In the genomic region with DNA sequence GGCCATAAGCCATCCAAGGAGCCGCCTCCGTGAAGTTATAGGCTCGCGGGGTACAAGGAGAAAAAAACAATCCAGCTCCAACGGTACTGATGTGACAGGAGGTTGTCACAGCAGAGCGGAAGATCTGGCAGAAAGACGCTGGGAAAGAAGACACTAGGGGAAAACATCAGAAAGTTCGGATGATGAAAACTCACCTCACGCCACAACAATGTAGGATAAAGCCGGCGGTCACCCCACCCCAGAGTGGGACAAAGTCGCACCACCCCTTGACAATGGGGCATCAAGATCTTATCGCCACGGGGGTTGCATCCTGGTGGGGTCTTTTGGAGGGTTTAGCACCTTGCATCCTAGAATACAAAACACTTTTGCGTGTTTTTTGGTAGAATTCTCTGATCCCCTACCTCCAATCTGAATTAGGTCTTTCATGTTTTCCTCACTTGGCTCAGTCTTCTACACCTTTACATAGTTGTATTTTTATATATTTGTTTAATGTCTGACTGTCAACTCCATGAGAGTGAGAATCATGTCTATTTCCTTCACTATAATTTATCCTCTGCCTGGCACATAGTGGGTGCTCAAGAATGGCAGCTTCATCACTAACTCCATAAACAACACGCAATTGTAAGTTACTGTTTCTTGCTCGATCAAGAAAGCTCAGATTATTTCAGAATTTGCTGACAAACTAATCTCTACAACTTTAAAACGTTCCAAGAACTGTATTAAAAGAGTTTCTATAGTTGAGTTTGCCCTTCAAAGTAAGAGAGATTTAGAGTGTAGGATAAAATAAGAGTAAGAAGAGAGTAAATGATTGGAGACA, we compare ENCODE assay signal across 7 cellular contexts. TPM values are rescaled to one million over a fixed set of nuclear protein-coding genes. Genes with fewer than 3 reads are reported as not detected.
A peak's percentile ranks its signal among the peaks of the same experiment; 100 is the strongest.
DNase-seq lines count a peak whose midpoint lies in the region; ATAC-seq and FAIRE-seq lines count a peak whose summit lies in the region.

No MANE protein-coding gene starts in this region.

- no peaks in the 10 kb centered on the region for H3K9me3 ChIP-seq in subcutaneous abdominal adipose tissue (ENCODE audit: control insufficient read depth in 5 of 5, low read length in 5 of 5)

- H3K4me3 Mint-ChIP-seq in activated T-helper 1 cell treated with anti-CD3 and anti-CD28 coated beads, Interleukin-12 subunit alpha, Interleukin-12 subunit beta, Interleukin-2, Interleukin-4 antibody, amounts not matched to agents 30 ng/mL and 10 ng/mL and 1 ng/mL, durations not matched to agents 14 hours and 24 hours and 36 hours, result peak overlapping the region; percentile 88

- H3K4me1 ChIP-seq in subcutaneous abdominal adipose tissue (ENCODE audit: control insufficient read depth in 5 of 5, insufficient read depth in 5 of 5, low read length in 5 of 5), result peaks cover 2 to 19% (median 13%) of the 10 kb centered on the region in 5 donors

- peaks cover 17% of the 10 kb centered on the region for H3K4me1 Mint-ChIP-seq in activated T-helper 1 cell treated with anti-CD3 and anti-CD28 coated beads, Interleukin-12 subunit alpha, Interleukin-12 subunit beta, Interleukin-2, Interleukin-4 antibody, amounts not matched to agents 30 ng/mL and 10 ng/mL and 1 ng/mL, durations not matched to agents 14 hours and 24 hours and 36 hours (ENCODE audit: low read depth)

- H3K9me3 Mint-ChIP-seq in activated T-helper 1 cell treated with anti-CD3 and anti-CD28 coated beads, Interleukin-12 subunit alpha, Interleukin-12 subunit beta, Interleukin-2, Interleukin-4 antibody, amounts not matched to agents 30 ng/mL and 10 ng/mL and 1 ng/mL, durations not matched to agents 14 hours and 24 hours and 36 hours, result no peaks in the 10 kb centered on the region

- intact Hi-C loops in activated T-helper 1 cell treated with anti-CD3 and anti-CD28 coated beads, Interleukin-12 subunit alpha, Interleukin-12 subunit beta, Interleukin-2, Interleukin-4 antibody, amounts not matched to agents 30 ng/mL and 10 ng/mL and 1 ng/mL, durations not matched to agents 14 hours and 24 hours and 36 hours (cut with micrococcal nuclease), result loop anchor here (1.0 to 2.0 kb wide), 2 partner anchors 93 to 192 kb away; no protein-coding TSS in a partner anchor

- no peaks in the 10 kb centered on the region for H3K36me3 Mint-ChIP-seq in activated T-helper 1 cell treated with anti-CD3 and anti-CD28 coated beads, Interleukin-12 subunit alpha, Interleukin-12 subunit beta, Interleukin-2, Interleukin-4 antibody, amounts not matched to agents 30 ng/mL and 10 ng/mL and 1 ng/mL, durations not matched to agents 14 hours and 24 hours and 36 hours (ENCODE audit: low read depth)

- H3K9ac ChIP-seq in subcutaneous abdominal adipose tissue (ENCODE audit: low read length in 5 of 5), result peak overlapping the region in 4 of 5 donors; percentile 25 to 68 (median 33)

- peak overlapping the region; percentile 77 to 93 (median 82) for H3K4me3 ChIP-seq in subcutaneous abdominal adipose tissue (ENCODE audit: low read depth in 1 of 5, low read length in 5 of 5)

- H3K27me3 ChIP-seq in subcutaneous abdominal adipose tissue (ENCODE audit: control insufficient read depth in 5 of 5, insufficient read depth in 4 of 5, low read length in 5 of 5), result peaks cover 0 to 5% (median 3%) of the 10 kb centered on the region in 5 donors

- no peak for FAIRE-seq in HTR-8/SVneo (lab: Jason Lieb, UNC)

- H3K36me3 ChIP-seq in subcutaneous abdominal adipose tissue (ENCODE audit: control insufficient read depth in 5 of 5, insufficient read depth in 5 of 5, low read length in 5 of 5), result no peaks in the 10 kb centered on the region

- H3K27me3 Mint-ChIP-seq in activated T-helper 1 cell treated with anti-CD3 and anti-CD28 coated beads, Interleukin-12 subunit alpha, Interleukin-12 subunit beta, Interleukin-2, Interleukin-4 antibody, amounts not matched to agents 30 ng/mL and 10 ng/mL and 1 ng/mL, durations not matched to agents 14 hours and 24 hours and 36 hours (ENCODE audit: insufficient read depth), result peaks cover 43% of the 10 kb centered on the region

- DNase-seq in HTR-8/SVneo (ENCODE audit: insufficient read length, low spot score) (peak; percentile 5), inferior parietal cortex (ENCODE audit: extremely low spot score) (peak; percentile 5), SIG-M5 treated with dmso at 0.1 percent for 504 hours (lab: John Stamatoyannopoulos, UW; ENCODE audit: unreplicated experiment) (no peak), GOT3 (lab: John Stamatoyannopoulos, UW) (no peak)
- no peak for DNase-seq in activated T-helper 1 cell treated with anti-CD3 and anti-CD28 coated beads, Interleukin-12 subunit alpha, Interleukin-12 subunit beta, Interleukin-2, Interleukin-4 antibody, amounts not matched to agents 30 ng/mL and 10 ng/mL and 1 ng/mL, durations not matched to agents 14 hours and 24 hours and 36 hours (ENCODE audit: low spot score)

- no peak overlapping the region for H3K27ac ChIP-seq in subcutaneous abdominal adipose tissue (ENCODE audit: low read depth, low read length)

- H3K27ac Mint-ChIP-seq in activated T-helper 1 cell treated with anti-CD3 and anti-CD28 coated beads, Interleukin-12 subunit alpha, Interleukin-12 subunit beta, Interleukin-2, Interleukin-4 antibody, amounts not matched to agents 30 ng/mL and 10 ng/mL and 1 ng/mL, durations not matched to agents 14 hours and 24 hours and 36 hours, result peak overlapping the region; percentile 53

- no peak for ATAC-seq in activated CD4-positive, CD25-positive, alpha-beta regulatory T cell treated with anti-CD3 and anti-CD28 coated beads, Interleukin-2, amount 50 U/mL, for 24 hours

RNA-seq across cellular contexts. Expression of a gene that starts 0.6 kb away (rescaled TPM):
- 0.10 and 0.15 TPM in 2 replicates for total RNA-seq in activated T-helper 1 cell treated with anti-CD3 and anti-CD28 coated beads, Interleukin-12 subunit alpha, Interleukin-12 subunit beta, Interleukin-2, Interleukin-4 antibody, amounts not matched to agents 30 ng/mL and 10 ng/mL and 1 ng/mL, durations not matched to agents 14 hours and 24 hours and 36 hours

Comparison
In these comparisons a context has a peak if more than half of its experiments do, and no peak if none do; other contexts are left out.
1. DNase-seq: peak in HTR-8/SVneo (single experiment) and inferior parietal cortex (single experiment); none in activated T-helper 1 cell treated with anti-CD3 and anti-CD28 coated beads, Interleukin-12 subunit alpha, Interleukin-12 subunit beta, Interleukin-2, Interleukin-4 antibody, amounts not matched to agents 30 ng/mL and 10 ng/mL and 1 ng/mL, durations not matched to agents 14 hours and 24 hours and 36 hours (single experiment), SIG-M5 treated with dmso at 0.1 percent for 504 hours (single experiment) and GOT3 (single experiment).